In genomic region chr20:5642155-5642981, GRCh38 we compare ENCODE assay signal across 10 cellular contexts. TPM values are rescaled to one million over a fixed set of nuclear protein-coding genes. Genes with fewer than 3 reads are reported as not detected.
DNase-seq lines count a peak whose midpoint lies in the region; ATAC-seq and TF ChIP-seq lines count a peak whose summit lies in the region.
"Had no signal": no experiment of that assay in that cellular context is flagged by ENCODE, and none has a peak within 500 bp of the region (broad histone marks: within the 10 kb centered on the region; RNA-seq: fewer than 3 reads in every experiment).

No MANE protein-coding gene starts in this region.

- no peak overlapping the region for H3K4me3 Mint-ChIP-seq in stimulated activated naive CD8-positive, alpha-beta T cell treated with anti-CD3 and anti-CD28 coated beads, Interleukin-15, amount 100 ng/mL, for 72 hours

- H3K36me3 ChIP-seq in GM23248 (ENCODE audit: low read depth) = no peaks in the 10 kb centered on the region
- H3K36me3 ChIP-seq in skeletal muscle tissue (ENCODE audit: control insufficient read depth in 3 of 3, insufficient read depth in 3 of 3, low read length in 3 of 3) = no peaks in the 10 kb centered on the region

- H3K27me3 ChIP-seq in GM23248 (replicated peaks; ENCODE audit: insufficient read depth) = no peaks in the 10 kb centered on the region
- no peaks in the 10 kb centered on the region for H3K27me3 ChIP-seq in skeletal muscle tissue (ENCODE audit: control insufficient read depth in 3 of 3, insufficient read depth in 3 of 3, low read length in 3 of 3)

- H3K27ac Mint-ChIP-seq in stimulated activated naive CD8-positive, alpha-beta T cell treated with anti-CD3 and anti-CD28 coated beads, Interleukin-15, amount 100 ng/mL, for 72 hours = no peak overlapping the region

- H3K4me3 ChIP-seq in GM23248 (no peak overlapping the region), fibroblast of pulmonary artery (replicated peaks; ENCODE audit: low read depth, low read length) (no peak overlapping the region), skeletal muscle tissue (ENCODE audit: low read length in 3 of 3) (no peak overlapping the region)

- H3K9me3 Mint-ChIP-seq in stimulated activated naive CD8-positive, alpha-beta T cell treated with anti-CD3 and anti-CD28 coated beads, Interleukin-15, amount 100 ng/mL, for 72 hours = peaks cover 9 to 22% of the 10 kb centered on the region in 2 donors

- H2AFZ ChIP-seq in GM23248 = 0 out of 2 replicates have a peak overlapping the region, but pooled peaks have one; percentile 7

- WGBS in GM23248 (ENCODE audit: low coverage in 1 of 2, low lambda C conversion rate in 2 of 2, missing lambda C conversion rate in 2 of 2), 2 experiments = 70 to 74% methylated on average over 3 of the region's 3 CpGs

- no peaks in the 10 kb centered on the region for H3K27me3 Mint-ChIP-seq in stimulated activated naive CD8-positive, alpha-beta T cell treated with anti-CD3 and anti-CD28 coated beads, Interleukin-15, amount 100 ng/mL, for 72 hours

- in situ Hi-C loops in GM23248 (cut with MboI) = no loop called here

- H3K4me1 ChIP-seq in GM23248 (ENCODE audit: insufficient read depth) (peaks cover 9% of the 10 kb centered on the region), skeletal muscle tissue (ENCODE audit: control insufficient read depth in 3 of 3, insufficient read depth in 3 of 3, low read length in 3 of 3) (peaks cover 0 to 3% (median 0%) of the 10 kb centered on the region in 3 donors)

- H3K9me3 ChIP-seq in GM23248 (ENCODE audit: low read depth) = no peaks in the 10 kb centered on the region
- H3K9me3 ChIP-seq in skeletal muscle tissue (ENCODE audit: control insufficient read depth in 3 of 3, low read length in 3 of 3) = no peaks in the 10 kb centered on the region

- H3F3A ChIP-seq in GM23248 (ENCODE audit: insufficient read depth) = peaks cover 1% of the 10 kb centered on the region

- no peaks in the 10 kb centered on the region for H3K9me2 ChIP-seq in GM23248 (ENCODE audit: insufficient read depth)

- TF ChIP-seq CTCF in fibroblast of pulmonary artery (IDR thresholded peaks at IDR 0.05; ENCODE audit: low read length, missing control alignments) = no peak

- 0 out of 2 replicates have a peak overlapping the region, but pooled peaks have one; percentile 11 for H3K9ac ChIP-seq in GM23248
- H3K9ac ChIP-seq in skeletal muscle tissue (ENCODE audit: low read depth in 1 of 3, low read length in 3 of 3) = no peak overlapping the region

- no peaks in the 10 kb centered on the region for H4K20me1 ChIP-seq in GM23248 (ENCODE audit: insufficient read depth)

- H3K4me1 Mint-ChIP-seq in stimulated activated naive CD8-positive, alpha-beta T cell treated with anti-CD3 and anti-CD28 coated beads, Interleukin-15, amount 100 ng/mL, for 72 hours = peaks cover 44% of the 10 kb centered on the region

- H3K79me2 ChIP-seq in GM23248 (ENCODE audit: insufficient read depth) = no peaks in the 10 kb centered on the region

- no peak overlapping the region for H3K4me2 ChIP-seq in GM23248 (ENCODE audit: unreplicated experiment)

- DNase-seq in GM23248 (peak; percentile 63), OCI-M1 (lab: John Stamatoyannopoulos, UW) (peak; percentile 33), fibroblast of pulmonary artery (ENCODE audit: low read depth) (peak; percentile 88), NCI-H1694 treated with DMSO at 0.1 percent for 48 hours (lab: John Stamatoyannopoulos, UW) (no peak)
- no peak for DNase-seq in effector CD4-positive, alpha-beta T cell
- no peak for DNase-seq in stimulated activated naive CD8-positive, alpha-beta T cell treated with anti-CD3 and anti-CD28 coated beads, Interleukin-15, amount 100 ng/mL, for 72 hours
- DNase-seq: activated CD8-positive, alpha-beta memory T cell treated with anti-CD3 and anti-CD28 coated beads, Interleukin-2, amount 50 U/mL, for 48 hours; NCI-H1048 had no signal

- H3K27ac ChIP-seq in GM23248 (peak overlapping the region; percentile 27), skeletal muscle tissue (ENCODE audit: low read depth, low read length) (peak overlapping the region; percentile 18)

- no peak for ATAC-seq in GM21360 (IDR thresholded peaks at IDR 0.05; ENCODE audit: unreplicated experiment)
- no peak for ATAC-seq in stimulated activated naive CD8-positive, alpha-beta T cell treated with anti-CD3 and anti-CD28 coated beads, Interleukin-15, amount 100 ng/mL, for 72 hours

RNA-seq across cellular contexts. Expression of gene GPCPD1, which starts 31.6 kb away (rescaled TPM):
- total RNA-seq in GM23248 (2014; rRNA removed; shearing (Covaris generic)) = 20.9 and 29.7 TPM in 2 replicates
- polyA plus RNA-seq in GM23248 (2016; fragmentation: Nextera tagmentation; extraction: Ambion mirVana) = 21.4 and 24.5 TPM in 2 replicates
- total RNA-seq in skeletal muscle tissue = 25.1 TPM

Comparison
In these comparisons a context has a peak if more than half of its experiments do, and no peak if none do; other contexts are left out.
1. DNase-seq: peak in GM23248 (single experiment), OCI-M1 (single experiment) and fibroblast of pulmonary artery (single experiment); none in effector CD4-positive, alpha-beta T cell (single experiment), NCI-H1694 treated with DMSO at 0.1 percent for 48 hours (single experiment) and stimulated activated naive CD8-positive, alpha-beta T cell treated with anti-CD3 and anti-CD28 coated beads, Interleukin-15, amount 100 ng/mL, for 72 hours (0 of 2).